In genomic region chr7:41997151-41997550, GRCh38 we compare ENCODE assay signal across 29 cellular contexts.
A peak's percentile ranks its signal among the peaks of the same experiment; 100 is the strongest.
DNase-seq lines count a peak whose midpoint lies in the region; ATAC-seq and TF ChIP-seq lines count a peak whose summit lies in the region.
"Had no signal": no experiment of that assay in that cellular context is flagged by ENCODE, and none has a peak within 500 bp of the region (broad histone marks: within the 10 kb centered on the region; RNA-seq: fewer than 3 reads in every experiment).

No MANE protein-coding gene starts in this region.

- in situ Hi-C loops in mammary epithelial cell (cut with MboI; ENCODE audit: low sequenced_read_pairs in 2 of 2) = loop anchor here in 1 of 2 donors (25.0 kb wide), 1 partner anchor 240 kb away; the partner anchor contains the start of gene GLI3

- H4K20me1 ChIP-seq in PC-9 (ENCODE audit: insufficient read depth) = no peaks in the 10 kb centered on the region
- H4K20me1 ChIP-seq in mammary epithelial cell (ENCODE audit: insufficient read depth, low read length) = no peaks in the 10 kb centered on the region

- DNase-seq in A673 (ENCODE audit: low spot score) (no peak), PC-9 (no peak), mammary epithelial cell (no peak), nephron progenitor cell (no peak), posterior cingulate gyrus (no peak), left colon (no peak)
- DNase-seq: 8988T; activated CD4-positive, alpha-beta T cell treated with anti-CD3 and anti-CD28 coated beads for 1 hour; activated CD8-positive, alpha-beta T cell treated with anti-CD3 and anti-CD28 coated beads, Interleukin-2, amount 10 ng/mL, durations not matched to agents 7 days and 5 days; activated gamma-delta T cell treated with Interleukin-2 at 50 U/mL for 16 hours; activated naive CD8-positive, alpha-beta T cell treated with anti-CD3 and anti-CD28 coated beads, Interleukin-2, amount 50 U/mL, for 24 hours; Caco-2; DND-41; endodermal cell; KBM-7; NCI-H1436 treated with DMSO at 0.1 percent for 48 hours; NCI-H2107; NCI-H446; ovary; SIG-M5; stomach; T-helper 17 cell; tibial artery had no signal

- POLR2A ChIA-PET in A673 (lab: Charles Lee; ENCODE audit: low non-redundant PET) (no interaction called here), PC-9 (lab: Charles Lee; ENCODE audit: unreplicated experiment) (no interaction called here)

- no peaks in the 10 kb centered on the region for H3K79me2 ChIP-seq in PC-9 (ENCODE audit: low read depth)
- H3K79me2 ChIP-seq in mammary epithelial cell (ENCODE audit: insufficient read depth, low read length) = no peaks in the 10 kb centered on the region

- peaks cover 57% of the 10 kb centered on the region for H3K4me1 Mint-ChIP-seq in nephron progenitor cell
- H3K4me1 Mint-ChIP-seq: activated naive CD8-positive, alpha-beta T cell treated with anti-CD3 and anti-CD28 coated beads, Interleukin-2, amount 50 U/mL, for 24 hours; B cell; endodermal cell had no signal

- H3K4me1 ChIP-seq in A673 (ENCODE audit: insufficient read depth, low read length, poor library complexity, severe bottlenecking) (peaks cover 84% of the 10 kb centered on the region), PC-9 (replicated peaks; ENCODE audit: insufficient read depth) (no peaks in the 10 kb centered on the region), mammary epithelial cell (ENCODE audit: insufficient read depth, low read length) (peaks cover 48% of the 10 kb centered on the region)
- H3K4me1 ChIP-seq: Caco-2 had no signal

- H3K27me3 Mint-ChIP-seq in nephron progenitor cell (ENCODE audit: low read depth, poor library complexity) = peaks cover 3% of the 10 kb centered on the region

- CTCF ChIA-PET in A673 (lab: Charles Lee) = no interaction called here
- CTCF ChIA-PET in PC-9 (lab: Charles Lee) = no interaction called here
- CTCF ChIA-PET in mammary epithelial cell (lab: Charles Lee; ENCODE audit: low non-redundant PET) = no interaction called here

- no peaks in the 10 kb centered on the region for H3F3A ChIP-seq in PC-9 (ENCODE audit: insufficient read depth, low read depth)

- peaks cover 84% of the 10 kb centered on the region for H3K36me3 Mint-ChIP-seq in nephron progenitor cell (ENCODE audit: low read depth)

- dilution Hi-C loops in mammary epithelial cell (cut with HindIII; ENCODE audit: low sequenced_read_pairs) = loop anchor here (25.0 kb wide), 1 partner anchor 240 kb away; the partner anchor contains the start of gene GLI3

- WGBS in mammary epithelial cell (ENCODE audit: low coverage, missing lambda C conversion rate) = 76% methylated on average over 2 of the region's 2 CpGs

- no peaks in the 10 kb centered on the region for H3K27me3 ChIP-seq in A673 (replicated peaks; ENCODE audit: insufficient read depth, low read depth, low read length, poor library complexity)
- H3K27me3 ChIP-seq in PC-9 (ENCODE audit: insufficient read depth, low read depth) = peaks cover 40% of the 10 kb centered on the region
- no peaks in the 10 kb centered on the region for H3K27me3 ChIP-seq in mammary epithelial cell (ENCODE audit: insufficient read depth, low read length)
- H3K27me3 ChIP-seq: ovary, right atrium auricular region, stomach, tibial artery had no signal

- no peaks in the 10 kb centered on the region for H3K36me3 ChIP-seq in A673 (ENCODE audit: insufficient read depth, low read length, poor library complexity, severe bottlenecking)
- no peaks in the 10 kb centered on the region for H3K36me3 ChIP-seq in PC-9 (ENCODE audit: low read depth)
- no peaks in the 10 kb centered on the region for H3K36me3 ChIP-seq in mammary epithelial cell (ENCODE audit: insufficient read depth, low read length)
- H3K36me3 ChIP-seq: ovary, right atrium auricular region had no signal

- H3K4me2 ChIP-seq in PC-9 (peak overlapping the region; percentile 19; the same call in 1 of the 2 replicates), mammary epithelial cell (ENCODE audit: insufficient read depth, low read depth, low read length) (peak overlapping the region; percentile 83)

- peak overlapping the region; percentile 61 for H3K9ac ChIP-seq in mammary epithelial cell (ENCODE audit: insufficient read depth, low read length)

- H3K27ac ChIP-seq in A673 (ENCODE audit: low read depth, low read length, poor library complexity, severe bottlenecking) = peak overlapping the region; percentile 88
- no peak overlapping the region for H3K27ac ChIP-seq in PC-9
- peak overlapping the region; percentile 69 for H3K27ac ChIP-seq in mammary epithelial cell (ENCODE audit: insufficient read depth, low read depth, low read length)
- H3K27ac ChIP-seq: coronary artery, right atrium auricular region, stomach, tibial artery had no signal

- no peak for TF ChIP-seq CTCF in A673 (conservative IDR thresholded peaks at IDR 0.05; ENCODE audit: low read depth, low read length)
- no peak for TF ChIP-seq CTCF in PC-9 (conservative IDR thresholded peaks at IDR 0.05)
- no peak for TF ChIP-seq CTCF in mammary epithelial cell (conservative IDR thresholded peaks at IDR 0.05 in 1 of 2, IDR thresholded peaks at IDR 0.05 in 1 of 2; ENCODE audit: extremely low read depth in 1 of 2, insufficient read depth in 1 of 2, low read depth in 1 of 2, low read length in 2 of 2)
- TF ChIP-seq CTCF in nephron progenitor cell (IDR thresholded peaks at IDR 0.05) = no peak

- intact Hi-C loops in A673 (cut with micrococcal nuclease; ENCODE audit: unreplicated experiment) (no loop called here), PC-9 (cut with micrococcal nuclease; ENCODE audit: unreplicated experiment) (no loop called here), mammary epithelial cell (cut with micrococcal nuclease) (no loop called here), posterior cingulate gyrus (cut with DNase I) (no loop called here), left colon (cut with DNase I, micrococcal nuclease) (no loop called here)

- ATAC-seq in GM19351 (IDR thresholded peaks at IDR 0.05; ENCODE audit: unreplicated experiment) (no peak), left colon (no peak), GM19452 (IDR thresholded peaks at IDR 0.05; ENCODE audit: unreplicated experiment) (no peak)
- ATAC-seq: activated CD8-positive, alpha-beta T cell treated with anti-CD3 and anti-CD28 coated beads, Interleukin-2, amount 10 ng/mL, durations not matched to agents 7 days and 5 days; activated naive CD8-positive, alpha-beta T cell treated with anti-CD3 and anti-CD28 coated beads, Interleukin-2, amount 50 U/mL, for 24 hours; GM12878; T-helper 17 cell had no signal

- H3K9me3 ChIP-seq in A673 (ENCODE audit: low read depth, low read length, poor library complexity, severe bottlenecking) (no peaks in the 10 kb centered on the region), PC-9 (ENCODE audit: insufficient read depth, low read depth) (no peaks in the 10 kb centered on the region; the same call in 1 of the 2 replicates), mammary epithelial cell (replicated peaks; ENCODE audit: insufficient read depth, low read length) (no peaks in the 10 kb centered on the region)
- H3K9me3 ChIP-seq: ovary, right atrium auricular region, stomach, tibial artery had no signal

- H2AFZ ChIP-seq in PC-9 = no peak overlapping the region
- no peak overlapping the region for H2AFZ ChIP-seq in mammary epithelial cell (ENCODE audit: low read depth, low read length)

- H3K9me2 ChIP-seq in PC-9 (ENCODE audit: insufficient read depth) = no peaks in the 10 kb centered on the region

- H3K27ac Mint-ChIP-seq in nephron progenitor cell = peak overlapping the region; percentile 96
- H3K27ac Mint-ChIP-seq: activated CD8-positive, alpha-beta T cell treated with anti-CD3 and anti-CD28 coated beads, Interleukin-2, amount 10 ng/mL, durations not matched to agents 7 days and 5 days; activated naive CD8-positive, alpha-beta T cell treated with anti-CD3 and anti-CD28 coated beads, Interleukin-2, amount 50 U/mL, for 24 hours; B cell; endodermal cell; T-helper 17 cell had no signal

- no peak overlapping the region for H3K4me3 ChIP-seq in A673 (ENCODE audit: low read depth, low read length, poor library complexity, severe bottlenecking)
- no peak overlapping the region for H3K4me3 ChIP-seq in PC-9
- H3K4me3 ChIP-seq in mammary epithelial cell (replicated peaks in 1 of 3; ENCODE audit: insufficient read depth in 1 of 3, low read depth in 2 of 3, low read length in 3 of 3) = peak overlapping the region in 2 of 3 experiments; percentile 31
- H3K4me3 ChIP-seq: coronary artery, GM12878, ovary, right atrium auricular region, stomach, tibial artery had no signal

- BruUV-seq in A673 (replicated peaks; lab: Mats Ljungman, UMichigan) = no TSS peak
- BruUV-seq in PC-9 (replicated peaks; lab: Mats Ljungman, UMichigan) = no TSS peak
- no TSS peak for BruUV-seq in mammary epithelial cell (replicated peaks; lab: Mats Ljungman, UMichigan)

- H3K4me3 Mint-ChIP-seq in nephron progenitor cell = no peak overlapping the region
- H3K4me3 Mint-ChIP-seq: activated CD8-positive, alpha-beta T cell treated with anti-CD3 and anti-CD28 coated beads, Interleukin-2, amount 10 ng/mL, durations not matched to agents 7 days and 5 days; activated naive CD8-positive, alpha-beta T cell treated with anti-CD3 and anti-CD28 coated beads, Interleukin-2, amount 50 U/mL, for 24 hours; B cell; endodermal cell; T-helper 17 cell had no signal

- no peaks in the 10 kb centered on the region for H3K9me3 Mint-ChIP-seq in nephron progenitor cell
- H3K9me3 Mint-ChIP-seq: activated naive CD8-positive, alpha-beta T cell treated with anti-CD3 and anti-CD28 coated beads, Interleukin-2, amount 50 U/mL, for 24 hours; endodermal cell had no signal

Comparison
In these comparisons a context has a peak if more than half of its experiments do, and no peak if none do; other contexts are left out.
1. H3K4me3 ChIP-seq: peak in mammary epithelial cell (2 of 3); none in A673 (single experiment) and PC-9 (single experiment).